ENCODE assay signal across 2 cellular contexts in the genomic region with DNA sequence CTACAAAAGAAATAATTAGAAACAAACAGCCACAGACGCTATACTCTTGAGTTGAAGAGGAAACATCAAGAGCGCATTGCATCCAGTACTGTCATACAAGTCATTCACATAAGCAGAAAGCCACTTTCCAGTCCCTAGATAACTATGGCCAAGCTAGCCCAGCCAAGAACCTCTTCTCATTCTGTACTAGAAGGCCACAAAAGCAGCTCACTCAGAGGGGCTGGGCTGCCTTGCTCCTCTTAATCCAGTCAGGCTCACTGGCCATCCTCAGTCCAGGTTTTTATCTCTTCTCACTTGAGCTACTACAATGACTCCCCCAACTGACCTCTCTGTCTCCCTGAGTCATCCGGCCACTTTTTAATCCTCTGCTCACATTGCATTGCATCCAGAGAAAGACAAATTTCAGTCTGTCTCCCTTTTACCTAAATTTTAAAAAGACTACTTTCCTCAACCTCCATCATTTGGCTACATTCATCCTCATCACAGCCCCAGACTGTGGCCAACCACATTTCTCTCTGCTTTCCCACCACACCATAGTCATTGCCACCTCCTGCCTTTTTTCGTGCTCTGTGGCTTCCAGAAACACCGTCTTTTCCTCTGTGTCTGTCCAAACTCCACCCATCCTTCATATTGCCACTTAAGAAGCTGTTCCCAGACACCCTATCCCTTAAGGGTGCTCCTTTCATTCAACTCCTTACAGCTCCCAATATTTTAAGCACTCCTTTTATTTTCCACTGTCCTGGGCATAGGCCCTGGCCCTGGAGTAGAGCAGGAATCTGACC.
TF ChIP-seq lines count a peak whose summit lies in the region.

No MANE protein-coding gene starts in this region.

TF ChIP-seq in SK-N-SH treated with all-trans-retinoic acid at 6 μM for 48 hours, 23 proteins besides CTCF, POLR2A, EP300 and RAD21:
- TF ChIP-seq CSDC2 (CRISPR knock-in tag; IDR thresholded peaks at IDR 0.05) (no peak), PPARA (CRISPR knock-in tag; IDR thresholded peaks at IDR 0.05; ENCODE audit: borderline replicate concordance) (no peak), GLIS3 (CRISPR knock-in tag; IDR thresholded peaks at IDR 0.05) (no peak), ESRRG (CRISPR knock-in tag; IDR thresholded peaks at IDR 0.05) (no peak), TCF4 (CRISPR knock-in tag; IDR thresholded peaks at IDR 0.05; ENCODE audit: borderline replicate concordance) (no peak), ISL1 (CRISPR knock-in tag; IDR thresholded peaks at IDR 0.05) (no peak), RARB (CRISPR knock-in tag; IDR thresholded peaks at IDR 0.05) (no peak)
- TF ChIP-seq, protein P1, sequence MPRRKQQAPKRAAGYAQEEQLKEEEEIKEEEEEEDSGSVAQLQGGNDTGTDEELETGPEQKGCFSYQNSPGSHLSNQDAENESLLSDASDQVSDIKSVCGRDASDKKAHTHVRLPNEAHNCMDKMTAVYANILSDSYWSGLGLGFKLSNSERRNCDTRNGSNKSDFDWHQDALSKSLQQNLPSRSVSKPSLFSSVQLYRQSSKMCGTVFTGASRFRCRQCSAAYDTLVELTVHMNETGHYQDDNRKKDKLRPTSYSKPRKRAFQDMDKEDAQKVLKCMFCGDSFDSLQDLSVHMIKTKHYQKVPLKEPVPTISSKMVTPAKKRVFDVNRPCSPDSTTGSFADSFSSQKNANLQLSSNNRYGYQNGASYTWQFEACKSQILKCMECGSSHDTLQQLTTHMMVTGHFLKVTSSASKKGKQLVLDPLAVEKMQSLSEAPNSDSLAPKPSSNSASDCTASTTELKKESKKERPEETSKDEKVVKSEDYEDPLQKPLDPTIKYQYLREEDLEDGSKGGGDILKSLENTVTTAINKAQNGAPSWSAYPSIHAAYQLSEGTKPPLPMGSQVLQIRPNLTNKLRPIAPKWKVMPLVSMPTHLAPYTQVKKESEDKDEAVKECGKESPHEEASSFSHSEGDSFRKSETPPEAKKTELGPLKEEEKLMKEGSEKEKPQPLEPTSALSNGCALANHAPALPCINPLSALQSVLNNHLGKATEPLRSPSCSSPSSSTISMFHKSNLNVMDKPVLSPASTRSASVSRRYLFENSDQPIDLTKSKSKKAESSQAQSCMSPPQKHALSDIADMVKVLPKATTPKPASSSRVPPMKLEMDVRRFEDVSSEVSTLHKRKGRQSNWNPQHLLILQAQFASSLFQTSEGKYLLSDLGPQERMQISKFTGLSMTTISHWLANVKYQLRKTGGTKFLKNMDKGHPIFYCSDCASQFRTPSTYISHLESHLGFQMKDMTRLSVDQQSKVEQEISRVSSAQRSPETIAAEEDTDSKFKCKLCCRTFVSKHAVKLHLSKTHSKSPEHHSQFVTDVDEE (CRISPR knock-in tag; IDR thresholded peaks at IDR 0.05), result no peak
- TF ChIP-seq, protein P2, sequence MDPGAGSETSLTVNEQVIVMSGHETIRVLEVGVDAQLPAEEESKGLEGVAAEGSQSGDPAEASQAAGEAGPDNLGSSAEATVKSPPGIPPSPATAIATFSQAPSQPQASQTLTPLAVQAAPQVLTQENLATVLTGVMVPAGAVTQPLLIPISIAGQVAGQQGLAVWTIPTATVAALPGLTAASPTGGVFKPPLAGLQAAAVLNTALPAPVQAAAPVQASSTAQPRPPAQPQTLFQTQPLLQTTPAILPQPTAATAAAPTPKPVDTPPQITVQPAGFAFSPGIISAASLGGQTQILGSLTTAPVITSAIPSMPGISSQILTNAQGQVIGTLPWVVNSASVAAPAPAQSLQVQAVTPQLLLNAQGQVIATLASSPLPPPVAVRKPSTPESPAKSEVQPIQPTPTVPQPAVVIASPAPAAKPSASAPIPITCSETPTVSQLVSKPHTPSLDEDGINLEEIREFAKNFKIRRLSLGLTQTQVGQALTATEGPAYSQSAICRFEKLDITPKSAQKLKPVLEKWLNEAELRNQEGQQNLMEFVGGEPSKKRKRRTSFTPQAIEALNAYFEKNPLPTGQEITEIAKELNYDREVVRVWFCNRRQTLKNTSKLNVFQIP (CRISPR knock-in tag; IDR thresholded peaks at IDR 0.05; ENCODE audit: borderline replicate concordance, low read depth), result no peak

TF ChIP-seq in SK-N-SH, 30 proteins besides CTCF, POLR2A, EP300 and RAD21:
- TF ChIP-seq NRF1 (IDR thresholded peaks at IDR 0.05; ENCODE audit: low read depth, low read length), result no peak
- no peak for TF ChIP-seq GABPA (IDR thresholded peaks at IDR 0.05; ENCODE audit: low read depth)
